9 cellular contexts compared by ENCODE assay signal in the genomic region with DNA sequence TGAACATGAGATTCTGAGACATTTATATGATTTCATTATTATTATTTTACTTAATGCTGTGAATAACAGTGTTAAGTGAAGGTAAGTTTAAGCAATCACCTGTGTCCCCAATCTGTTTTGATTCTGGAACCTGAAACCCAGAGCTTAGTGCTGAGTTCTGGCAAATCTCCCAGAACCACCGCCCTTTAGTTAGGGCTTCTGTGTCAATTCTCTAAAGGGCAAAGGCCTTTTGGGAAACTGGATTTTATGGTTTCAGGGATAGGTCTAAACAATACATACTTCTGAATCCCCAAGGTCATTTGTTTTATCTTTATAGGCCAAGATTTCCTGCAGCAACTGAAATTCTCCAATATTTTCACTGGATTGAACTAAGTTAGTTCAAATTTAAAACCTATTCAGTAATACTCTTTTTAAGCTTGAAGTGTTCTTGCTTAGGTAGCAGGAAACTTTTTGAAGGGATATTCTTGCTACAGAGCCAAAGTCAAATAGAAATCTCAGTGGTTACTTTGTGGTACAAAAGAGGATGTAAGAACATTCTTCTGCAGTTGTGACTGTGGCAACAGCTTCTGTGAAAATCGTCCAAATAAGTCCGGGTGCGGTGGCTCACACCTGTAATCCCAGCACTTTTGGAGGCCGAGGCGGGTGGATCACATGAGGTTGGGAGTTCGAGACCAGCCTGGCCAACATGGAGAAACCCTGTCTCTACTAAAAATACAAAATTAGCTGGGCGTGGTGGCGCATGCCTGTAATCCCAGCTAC. TPM values are rescaled to one million over a fixed set of nuclear protein-coding genes. Genes with fewer than 3 reads are reported as not detected.
DNase-seq lines count a peak whose midpoint lies in the region; ATAC-seq and TF ChIP-seq lines count a peak whose summit lies in the region.
"Had no signal": no experiment of that assay in that cellular context is flagged by ENCODE, and none has a peak within 500 bp of the region (broad histone marks: within the 10 kb centered on the region; RNA-seq: fewer than 3 reads in every experiment).

No MANE protein-coding gene starts in this region.

- no peaks in the 10 kb centered on the region for H3K36me3 Mint-ChIP-seq in activated T-cell treated with anti-CD3 and anti-CD28 coated beads, Interleukin-2, amount 50 U/mL, for 72 hours (ENCODE audit: insufficient read depth in 2 of 2)
- H3K36me3 Mint-ChIP-seq in stimulated activated effector memory CD8-positive, alpha-beta T cell treated with anti-CD3 and anti-CD28 coated beads, Interleukin-12 subunit alpha, Interleukin-12 subunit beta, amount 100 ng/mL, for 72 hours, result no peaks in the 10 kb centered on the region

- H3K4me1 Mint-ChIP-seq in activated T-cell treated with anti-CD3 and anti-CD28 coated beads, Interleukin-2, amount 50 U/mL, for 72 hours (ENCODE audit: low read depth), result no peaks in the 10 kb centered on the region
- no peaks in the 10 kb centered on the region for H3K4me1 Mint-ChIP-seq in stimulated activated effector memory CD8-positive, alpha-beta T cell treated with anti-CD3 and anti-CD28 coated beads, Interleukin-12 subunit alpha, Interleukin-12 subunit beta, amount 100 ng/mL, for 72 hours

- no peak for TF ChIP-seq RAD21 in Ishikawa (IDR thresholded peaks at IDR 0.05; ENCODE audit: low read depth)

- BruUV-seq in OCI-LY7 (replicated peaks; lab: Mats Ljungman, UMichigan), result no TSS peak

- H3K9me3 ChIP-seq in ascending aorta, result no peaks in the 10 kb centered on the region
- no peaks in the 10 kb centered on the region for H3K9me3 ChIP-seq in OCI-LY7 (ENCODE audit: low read length)

- H3K36me3 ChIP-seq in ascending aorta, result no peaks in the 10 kb centered on the region
- H3K36me3 ChIP-seq in OCI-LY7 (ENCODE audit: insufficient read depth, low read length), result no peaks in the 10 kb centered on the region

- POLR2A ChIA-PET in OCI-LY7 (lab: Charles Lee), result interaction anchor here (0.6 to 0.7 kb wide), 2 partner anchors 11 to 28 kb away, joined by 3 to 5 read pairs; no protein-coding TSS in a partner anchor

- no peak overlapping the region for H3K4me3 Mint-ChIP-seq in activated T-cell treated with anti-CD3 and anti-CD28 coated beads, Interleukin-2, amount 50 U/mL, for 72 hours
- no peak overlapping the region for H3K4me3 Mint-ChIP-seq in stimulated activated effector memory CD8-positive, alpha-beta T cell treated with anti-CD3 and anti-CD28 coated beads, Interleukin-12 subunit alpha, Interleukin-12 subunit beta, amount 100 ng/mL, for 72 hours

- H3K9me3 Mint-ChIP-seq in activated T-cell treated with anti-CD3 and anti-CD28 coated beads, Interleukin-2, amount 50 U/mL, for 72 hours, result no peaks in the 10 kb centered on the region
- H3K9me3 Mint-ChIP-seq in stimulated activated effector memory CD8-positive, alpha-beta T cell treated with anti-CD3 and anti-CD28 coated beads, Interleukin-12 subunit alpha, Interleukin-12 subunit beta, amount 100 ng/mL, for 72 hours, result peaks cover 2% of the 10 kb centered on the region

- H3K27ac Mint-ChIP-seq in activated T-cell treated with anti-CD3 and anti-CD28 coated beads, Interleukin-2, amount 50 U/mL, for 72 hours, result no peak overlapping the region
- H3K27ac Mint-ChIP-seq in stimulated activated effector memory CD8-positive, alpha-beta T cell treated with anti-CD3 and anti-CD28 coated beads, Interleukin-12 subunit alpha, Interleukin-12 subunit beta, amount 100 ng/mL, for 72 hours, result no peak overlapping the region

- peaks cover 20% of the 10 kb centered on the region for H3K27me3 Mint-ChIP-seq in activated T-cell treated with anti-CD3 and anti-CD28 coated beads, Interleukin-2, amount 50 U/mL, for 72 hours (ENCODE audit: low read depth)

- H3K4me3 ChIP-seq in ascending aorta, result no peak overlapping the region
- no peak overlapping the region for H3K4me3 ChIP-seq in OCI-LY7 (ENCODE audit: low read depth, low read length, poor library complexity, severe bottlenecking)

- peak; percentile 3 for DNase-seq in activated T-cell treated with anti-CD3 and anti-CD28 coated beads, Interleukin-2, amount 50 U/mL, for 72 hours
- DNase-seq in activated T-cell treated with anti-CD3 and anti-CD28 coated beads, Interleukin-2, amount 50 U/mL, for 1 hour, result no peak
- no peak for DNase-seq in stimulated activated effector memory CD8-positive, alpha-beta T cell treated with anti-CD3 and anti-CD28 coated beads, Interleukin-12 subunit alpha, Interleukin-12 subunit beta, amount 100 ng/mL, for 72 hours (ENCODE audit: low spot score in 2 of 2)
- DNase-seq in NCI-H345 treated with DMSO at 0.1 percent for 48 hours (lab: John Stamatoyannopoulos, UW; ENCODE audit: unreplicated experiment) (no peak), ascending aorta (ENCODE audit: low spot score in 2 of 2) (no peak), OCI-LY7 (ENCODE audit: low spot score) (no peak)
- DNase-seq: occipital lobe had no signal

- H3K4me2 ChIP-seq in OCI-LY7 (ENCODE audit: low read length), result no peak overlapping the region

- H2AFZ ChIP-seq in OCI-LY7 (ENCODE audit: low read length), result no peak overlapping the region

- peak; percentile 54 to 65 for ATAC-seq in activated T-cell treated with anti-CD3 and anti-CD28 coated beads, Interleukin-2, amount 50 U/mL, for 72 hours (replicated peaks in 1 of 2)
- ATAC-seq in HG02642 (IDR thresholded peaks at IDR 0.05; ENCODE audit: poor library complexity, unreplicated experiment), result peak; percentile 99
- ATAC-seq in stimulated activated effector memory CD8-positive, alpha-beta T cell treated with anti-CD3 and anti-CD28 coated beads, Interleukin-12 subunit alpha, Interleukin-12 subunit beta, amount 100 ng/mL, for 72 hours, result peak; percentile 54

- H3K9me2 ChIP-seq in OCI-LY7 (ENCODE audit: insufficient read depth, low read length), result no peaks in the 10 kb centered on the region

- intact Hi-C loops in ascending aorta (cut with DNase I), result no loop called here
- intact Hi-C loops in OCI-LY7 (cut with micrococcal nuclease; ENCODE audit: unreplicated experiment), result no loop called here

- H3K27ac ChIP-seq in ascending aorta (no peak overlapping the region), OCI-LY7 (ENCODE audit: low read depth, low read length, poor library complexity, severe bottlenecking) (no peak overlapping the region)

- no peak for TF ChIP-seq CTCF in ascending aorta (IDR thresholded peaks at IDR 0.05)
- no peak for TF ChIP-seq CTCF in OCI-LY7 (conservative IDR thresholded peaks at IDR 0.05; ENCODE audit: low read length)

- CTCF ChIA-PET in OCI-LY7 (lab: Charles Lee; ENCODE audit: unreplicated experiment), result no interaction called here

- no peaks in the 10 kb centered on the region for H3K27me3 ChIP-seq in ascending aorta

- no peaks in the 10 kb centered on the region for H4K20me1 ChIP-seq in OCI-LY7 (ENCODE audit: insufficient read depth, low read length)

- H3K4me1 ChIP-seq in ascending aorta (no peaks in the 10 kb centered on the region), OCI-LY7 (ENCODE audit: insufficient read depth, low read length, poor library complexity, severe bottlenecking) (no peaks in the 10 kb centered on the region)

- no peak for TF ChIP-seq EP300 in Ishikawa (IDR thresholded peaks at IDR 0.05; ENCODE audit: borderline replicate concordance)

- H3K79me2 ChIP-seq in OCI-LY7 (ENCODE audit: insufficient read depth, low read depth, low read length), result no peaks in the 10 kb centered on the region

TF ChIP-seq in Ishikawa, 13 proteins besides CTCF, POLR2A, EP300 and RAD21:
- TF ChIP-seq NFIC (IDR thresholded peaks at IDR 0.05) (peak; percentile 46), CEBPB (IDR thresholded peaks at IDR 0.05) (no peak), TCF12 (IDR thresholded peaks at IDR 0.05; ENCODE audit: low read depth) (no peak), CREB1 (IDR thresholded peaks at IDR 0.05; ENCODE audit: low read depth) (no peak)
- TF ChIP-seq, protein P1, sequence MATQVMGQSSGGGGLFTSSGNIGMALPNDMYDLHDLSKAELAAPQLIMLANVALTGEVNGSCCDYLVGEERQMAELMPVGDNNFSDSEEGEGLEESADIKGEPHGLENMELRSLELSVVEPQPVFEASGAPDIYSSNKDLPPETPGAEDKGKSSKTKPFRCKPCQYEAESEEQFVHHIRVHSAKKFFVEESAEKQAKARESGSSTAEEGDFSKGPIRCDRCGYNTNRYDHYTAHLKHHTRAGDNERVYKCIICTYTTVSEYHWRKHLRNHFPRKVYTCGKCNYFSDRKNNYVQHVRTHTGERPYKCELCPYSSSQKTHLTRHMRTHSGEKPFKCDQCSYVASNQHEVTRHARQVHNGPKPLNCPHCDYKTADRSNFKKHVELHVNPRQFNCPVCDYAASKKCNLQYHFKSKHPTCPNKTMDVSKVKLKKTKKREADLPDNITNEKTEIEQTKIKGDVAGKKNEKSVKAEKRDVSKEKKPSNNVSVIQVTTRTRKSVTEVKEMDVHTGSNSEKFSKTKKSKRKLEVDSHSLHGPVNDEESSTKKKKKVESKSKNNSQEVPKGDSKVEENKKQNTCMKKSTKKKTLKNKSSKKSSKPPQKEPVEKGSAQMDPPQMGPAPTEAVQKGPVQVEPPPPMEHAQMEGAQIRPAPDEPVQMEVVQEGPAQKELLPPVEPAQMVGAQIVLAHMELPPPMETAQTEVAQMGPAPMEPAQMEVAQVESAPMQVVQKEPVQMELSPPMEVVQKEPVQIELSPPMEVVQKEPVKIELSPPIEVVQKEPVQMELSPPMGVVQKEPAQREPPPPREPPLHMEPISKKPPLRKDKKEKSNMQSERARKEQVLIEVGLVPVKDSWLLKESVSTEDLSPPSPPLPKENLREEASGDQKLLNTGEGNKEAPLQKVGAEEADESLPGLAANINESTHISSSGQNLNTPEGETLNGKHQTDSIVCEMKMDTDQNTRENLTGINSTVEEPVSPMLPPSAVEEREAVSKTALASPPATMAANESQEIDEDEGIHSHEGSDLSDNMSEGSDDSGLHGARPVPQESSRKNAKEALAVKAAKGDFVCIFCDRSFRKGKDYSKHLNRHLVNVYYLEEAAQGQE (IDR thresholded peaks at IDR 0.05; ENCODE audit: low read depth), result no peak
TF ChIP-seq in Ishikawa: peak in this region for 1.

RNA-seq across cellular contexts. Expression of a gene that starts 10.0 kb away (rescaled TPM):
- total RNA-seq in activated T-cell treated with anti-CD3 and anti-CD28 coated beads, Interleukin-2, amount 50 U/mL, for 72 hours, result under 1 TPM; 0.12 to 0.39 TPM
- total RNA-seq in ascending aorta (not detected), OCI-LY7 (2022) (not detected in 2 replicates)
- not detected in 2 replicates for total RNA-seq in OCI-LY7 (2014; rRNA removed; shearing (Covaris generic))

Comparison
In these comparisons a context has a peak if more than half of its experiments do, and no peak if none do; other contexts are left out.
1. DNase-seq: peak in activated T-cell treated with anti-CD3 and anti-CD28 coated beads, Interleukin-2, amount 50 U/mL, for 72 hours (2 of 2); none in activated T-cell treated with anti-CD3 and anti-CD28 coated beads, Interleukin-2, amount 50 U/mL, for 1 hour (single experiment), stimulated activated effector memory CD8-positive, alpha-beta T cell treated with anti-CD3 and anti-CD28 coated beads, Interleukin-12 subunit alpha, Interleukin-12 subunit beta, amount 100 ng/mL, for 72 hours (0 of 2), NCI-H345 treated with DMSO at 0.1 percent for 48 hours (single experiment), ascending aorta (0 of 2) and OCI-LY7 (single experiment).
2. Peak in every context shown above with its lines, with median percentiles within 50 percentile points of each other: ATAC-seq.